Comparison of ENCODE assay signal across 24 cellular contexts in the genomic region with DNA sequence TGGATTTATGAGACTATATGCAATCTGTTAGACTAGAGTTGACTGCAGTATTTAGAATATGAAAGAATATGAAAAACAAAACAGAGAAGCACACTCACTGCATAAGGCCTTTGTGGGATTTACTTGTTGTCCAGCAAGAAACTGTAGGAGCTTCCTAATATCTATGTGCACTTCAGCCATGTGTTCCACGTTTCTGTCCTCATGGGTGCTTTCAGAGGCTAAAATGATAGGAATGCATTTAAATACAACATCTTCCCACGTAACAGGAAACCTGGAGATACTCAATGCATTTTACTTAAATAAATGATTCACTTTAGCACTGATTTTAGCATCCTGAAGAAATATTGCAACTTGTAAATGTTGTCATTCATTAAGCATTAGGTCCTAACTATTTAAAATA.
"Had no signal": no experiment of that assay in that cellular context is flagged by ENCODE, and none has a peak within 500 bp of the region (broad histone marks: within the 10 kb centered on the region; RNA-seq: fewer than 3 reads in every experiment).

No MANE protein-coding gene starts in this region.

- H3K9me3 Mint-ChIP-seq: dendritic cell treated with granulocyte-macrophage colony-stimulating factor and Interleukin-4, amounts not matched to agents 40 ng/mL and 50 ng/mL, for 4 days; effector memory CD8-positive, alpha-beta T cell; endodermal cell; immature natural killer cell; mesothelial cell of epicardium; naive B cell; naive thymus-derived CD8-positive, alpha-beta T cell had no signal

- DNase-seq: colonic mucosa; cortex of kidney; effector CD8-positive, alpha-beta T cell; effector memory CD8-positive, alpha-beta T cell; endodermal cell; erythroblast; esophagus squamous epithelium; foreskin keratinocyte; hypothalamus; immature natural killer cell; left cardiac atrium; lower lobe of right lung; mesenchymal stem cell; mucosa of descending colon; naive B cell; naive thymus-derived CD8-positive, alpha-beta T cell had no signal

- H3K27ac ChIP-seq: colonic mucosa, epithelial cell of prostate, esophagus squamous epithelium, foreskin keratinocyte, gastroesophageal sphincter, hepatocyte, lower lobe of right lung had no signal

- H3K4me3 ChIP-seq: colonic mucosa, esophagus squamous epithelium, gastroesophageal sphincter, heart right ventricle, hepatocyte, lower lobe of right lung, mucosa of descending colon had no signal

- H3K4me2 ChIP-seq: hepatocyte had no signal

- H3K27ac Mint-ChIP-seq: dendritic cell treated with granulocyte-macrophage colony-stimulating factor and Interleukin-4, amounts not matched to agents 40 ng/mL and 50 ng/mL, for 4 days; endodermal cell; mesothelial cell of epicardium had no signal

- H3K4me3 Mint-ChIP-seq: dendritic cell treated with granulocyte-macrophage colony-stimulating factor and Interleukin-4, amounts not matched to agents 40 ng/mL and 50 ng/mL, for 4 days; effector memory CD8-positive, alpha-beta T cell; endodermal cell; immature natural killer cell; mesothelial cell of epicardium; naive thymus-derived CD8-positive, alpha-beta T cell had no signal

- H3K27me3 Mint-ChIP-seq: dendritic cell treated with granulocyte-macrophage colony-stimulating factor and Interleukin-4, amounts not matched to agents 40 ng/mL and 50 ng/mL, for 4 days; effector memory CD8-positive, alpha-beta T cell; naive B cell; naive thymus-derived CD8-positive, alpha-beta T cell had no signal

- H2AFZ ChIP-seq: hepatocyte had no signal

- H3K4me1 ChIP-seq: foreskin keratinocyte had no signal

- ATAC-seq: effector memory CD8-positive, alpha-beta T cell; esophagus mucosa; foreskin keratinocyte; gastroesophageal sphincter; left cardiac atrium; left lobe of liver; lower lobe of right lung; mucosa of descending colon; naive thymus-derived CD8-positive, alpha-beta T cell had no signal

- H3K27me3 ChIP-seq: colonic mucosa, esophagus squamous epithelium, foreskin keratinocyte, gastroesophageal sphincter, heart right ventricle, hepatocyte had no signal

- H3K9me3 ChIP-seq: colonic mucosa, esophagus squamous epithelium, gastroesophageal sphincter, heart right ventricle, lower lobe of right lung, mucosa of descending colon had no signal
